ENCODE assay signal across 8 cellular contexts in the genomic region with DNA sequence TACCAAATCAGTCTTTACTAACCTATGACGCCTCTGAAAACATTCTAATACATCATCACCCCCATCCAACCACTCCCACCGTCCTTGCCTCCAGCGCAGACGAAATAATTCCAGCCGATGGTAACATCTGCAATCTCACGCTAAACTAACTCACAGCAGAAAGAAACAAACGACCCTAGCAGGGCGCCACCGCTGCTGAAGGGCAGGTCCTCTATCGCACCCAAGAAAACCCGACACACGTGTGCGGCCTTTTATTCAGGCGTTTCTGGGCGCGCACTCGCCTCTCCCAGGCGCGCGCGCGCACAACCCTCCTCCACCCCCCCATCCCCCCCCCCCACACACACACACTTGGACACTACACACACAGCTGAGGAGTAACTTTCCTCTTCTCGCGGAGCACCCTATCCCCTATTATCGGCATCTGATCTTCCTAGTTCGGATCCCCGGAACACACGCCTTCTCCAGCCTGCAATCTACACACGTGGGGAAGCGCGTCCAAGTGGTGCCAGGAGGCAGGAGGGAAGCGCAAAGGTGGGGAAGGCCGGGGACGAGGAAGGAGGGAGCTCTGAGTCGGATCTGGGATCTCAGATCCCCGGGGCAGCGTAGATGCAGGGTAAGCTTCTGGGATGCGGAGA. TPM values are rescaled to one million over a fixed set of nuclear protein-coding genes. Genes with fewer than 3 reads are reported as not detected.
DNase-seq lines count a peak whose midpoint lies in the region; ATAC-seq and TF ChIP-seq lines count a peak whose summit lies in the region.

No MANE protein-coding gene starts in this region.

- peaks cover 11% of the 10 kb centered on the region for H3K27me3 Mint-ChIP-seq in activated T-cell treated with anti-CD3 and anti-CD28 coated beads, Interleukin-2, amount 50 U/mL, for 4 hours (ENCODE audit: low read depth)
- peaks cover 52% of the 10 kb centered on the region for H3K27me3 Mint-ChIP-seq in neural crest cell (ENCODE audit: low read depth)

- intact Hi-C loops in vagina (cut with DNase I) = loop anchor here (10.0 kb wide), 1 partner anchor 111 kb away; no protein-coding TSS in a partner anchor

- peak overlapping the region; percentile 68 to 84 for H3K4me3 ChIP-seq in foreskin fibroblast (ENCODE audit: low read depth in 1 of 2, low read length in 2 of 2)
- H3K4me3 ChIP-seq in vagina = peak overlapping the region; percentile 63 to 83

- peak overlapping the region; percentile 82 for H3K27ac ChIP-seq in vagina

- no peak overlapping the region for H3K27ac Mint-ChIP-seq in neural crest cell (ENCODE audit: unreplicated experiment)

- TF ChIP-seq POLR2A in GM18951 (IDR thresholded peaks at IDR 0.05; ENCODE audit: extremely low read depth, insufficient read depth, insufficient read length) (peak; percentile 42), vagina (IDR thresholded peaks at IDR 0.05) (no peak)

- H3K9me3 ChIP-seq in vagina = no peaks in the 10 kb centered on the region

- DNase-seq in AG08396 (ENCODE audit: low spot score) (peak; percentile 55), NCI-H526 (lab: John Stamatoyannopoulos, UW) (peak; percentile 53 to 78), foreskin fibroblast (peak in 1 of 2 donors; percentile 59), neural crest cell (ENCODE audit: low read depth, low spot score) (peak; percentile 6), vagina (ENCODE audit: extremely low spot score in 2 of 2) (no peak)
- DNase-seq in activated T-cell treated with anti-CD3 and anti-CD28 coated beads, Interleukin-2, amount 50 U/mL, for 4 hours = peak; percentile 43

- in situ Hi-C loops in GM18951 (cut with MboI; ENCODE audit: low sequenced_read_pairs, unreplicated experiment) = no loop called here

- H3K9me3 Mint-ChIP-seq in activated T-cell treated with anti-CD3 and anti-CD28 coated beads, Interleukin-2, amount 50 U/mL, for 4 hours = no peaks in the 10 kb centered on the region
- no peaks in the 10 kb centered on the region for H3K9me3 Mint-ChIP-seq in neural crest cell

- H3K4me3 Mint-ChIP-seq in activated T-cell treated with anti-CD3 and anti-CD28 coated beads, Interleukin-2, amount 50 U/mL, for 4 hours = peak overlapping the region; percentile 95
- peak overlapping the region; percentile 85 for H3K4me3 Mint-ChIP-seq in neural crest cell

- H3K27me3 ChIP-seq in vagina = no peaks in the 10 kb centered on the region

- peaks cover 33% of the 10 kb centered on the region for H3K4me1 ChIP-seq in vagina

- no peaks in the 10 kb centered on the region for H3K36me3 ChIP-seq in vagina

- ATAC-seq in activated T-cell treated with anti-CD3 and anti-CD28 coated beads, Interleukin-2, amount 50 U/mL, for 4 hours = peak; percentile 6 to 12
- no peak for ATAC-seq in HG02970 (IDR thresholded peaks at IDR 0.05; ENCODE audit: low FRiP score, unreplicated experiment)

- H3K36me3 Mint-ChIP-seq in activated T-cell treated with anti-CD3 and anti-CD28 coated beads, Interleukin-2, amount 50 U/mL, for 4 hours (ENCODE audit: insufficient read depth) = no peaks in the 10 kb centered on the region
- H3K36me3 Mint-ChIP-seq in neural crest cell (ENCODE audit: low read depth) = no peaks in the 10 kb centered on the region

- peaks cover 31% of the 10 kb centered on the region for H3K4me1 Mint-ChIP-seq in activated T-cell treated with anti-CD3 and anti-CD28 coated beads, Interleukin-2, amount 50 U/mL, for 4 hours (ENCODE audit: low read depth)
- H3K4me1 Mint-ChIP-seq in neural crest cell = peaks cover 30% of the 10 kb centered on the region

- no peak for TF ChIP-seq CTCF in foreskin fibroblast (IDR thresholded peaks at IDR 0.05; ENCODE audit: low read depth, low read length)
- no peak for TF ChIP-seq CTCF in neural crest cell (conservative IDR thresholded peaks at IDR 0.05)
- no peak for TF ChIP-seq CTCF in vagina (IDR thresholded peaks at IDR 0.05)

RNA-seq across cellular contexts. Expression of gene GFOD1, which starts 1.4 kb away (rescaled TPM):
- 10 to 100 TPM; 25.5 to 39.0 (median 38.1) TPM for total RNA-seq in activated T-cell treated with anti-CD3 and anti-CD28 coated beads, Interleukin-2, amount 50 U/mL, for 4 hours
- total RNA-seq in neural crest cell = 2.2 TPM in 2 replicates
- total RNA-seq in vagina = 16.9 TPM

Comparison
In these comparisons a context has a peak if more than half of its experiments do, and no peak if none do; other contexts are left out.
1. DNase-seq: peak in AG08396 (single experiment), NCI-H526 (2 of 2), activated T-cell treated with anti-CD3 and anti-CD28 coated beads, Interleukin-2, amount 50 U/mL, for 4 hours (single experiment) and neural crest cell (single experiment); none in vagina (0 of 2).